13 cellular contexts compared by ENCODE assay signal in the genomic region with DNA sequence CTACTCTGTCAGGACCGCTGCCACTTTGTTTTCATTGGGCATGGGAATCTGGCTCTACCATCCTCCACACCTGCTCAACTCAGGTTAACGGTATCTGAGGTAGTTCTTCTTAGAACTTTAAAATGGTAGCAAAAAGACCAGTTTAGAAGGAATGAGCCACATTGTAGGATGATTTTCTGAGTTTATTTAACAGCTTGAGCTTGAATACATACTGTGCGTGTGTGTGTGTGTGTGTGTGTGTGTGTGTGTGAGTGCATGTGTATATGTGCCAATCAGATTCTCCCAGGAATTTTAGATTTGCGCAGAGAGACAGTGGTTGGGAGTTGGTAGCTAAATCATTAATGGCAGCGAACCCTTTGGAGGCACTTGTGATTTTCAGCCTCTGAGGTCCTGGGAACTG.
DNase-seq lines count a peak whose midpoint lies in the region; ATAC-seq and TF ChIP-seq lines count a peak whose summit lies in the region.
"Had no signal": no experiment of that assay in that cellular context is flagged by ENCODE, and none has a peak within 500 bp of the region (broad histone marks: within the 10 kb centered on the region; RNA-seq: fewer than 3 reads in every experiment).

No MANE protein-coding gene starts in this region.

- no peaks in the 10 kb centered on the region for H3K36me3 Mint-ChIP-seq in GM23338 (ENCODE audit: low read depth)
- no peaks in the 10 kb centered on the region for H3K36me3 Mint-ChIP-seq in type B pancreatic cell

- H3K4me3 Mint-ChIP-seq in GM23338 (no peak overlapping the region), type B pancreatic cell (peak overlapping the region; percentile 12)
- H3K4me3 Mint-ChIP-seq: B cell; CD4-positive, alpha-beta T cell had no signal

- 85% methylated on average over 5 of the region's 5 CpGs for WGBS in mesenchymal stem cell

- no peak overlapping the region for H4K8ac ChIP-seq in mesenchymal stem cell (ENCODE audit: low read length)

- DNase-seq in GM23338 (ENCODE audit: low spot score), result no peak
- no peak for DNase-seq in PC-9
- DNase-seq in mesenchymal stem cell, result peak; percentile 26
- DNase-seq in type B pancreatic cell (ENCODE audit: extremely low spot score, unreplicated experiment), result no peak
- no peak for DNase-seq in NK-92 treated with Interleukin-12 subunit alpha and Interleukin-12 subunit beta, amount 100 ng/mL, for 24 hours (lab: John Stamatoyannopoulos, UW)
- no peak for DNase-seq in NCI-H774 (lab: John Stamatoyannopoulos, UW)
- DNase-seq: C1 segment of cervical spinal cord; Calu3; CD4-positive, alpha-beta T cell; DMS 273 treated with DMSO at 0.1 percent for 48 hours had no signal

- H3K9me3 ChIP-seq in PC-9 (ENCODE audit: insufficient read depth, low read depth), result no peaks in the 10 kb centered on the region
- no peaks in the 10 kb centered on the region for H3K9me3 ChIP-seq in mesenchymal stem cell (ENCODE audit: control insufficient read depth, low read length)

- H4K91ac ChIP-seq in mesenchymal stem cell (ENCODE audit: low read length), result no peak overlapping the region

- CTCF ChIA-PET in PC-9 (lab: Charles Lee), result interaction anchor here (0.6 kb wide), 1 partner anchor 503 kb away, joined by 3 read pairs; no protein-coding TSS in a partner anchor

- H3K4ac ChIP-seq in mesenchymal stem cell (ENCODE audit: low read depth in 1 of 2, low read length in 2 of 2), result no peak overlapping the region

- H3K9me3 Mint-ChIP-seq in GM23338 (no peaks in the 10 kb centered on the region), type B pancreatic cell (no peaks in the 10 kb centered on the region)
- H3K9me3 Mint-ChIP-seq: CD4-positive, alpha-beta T cell had no signal

- H3K27ac ChIP-seq in GM23338 (ENCODE audit: low read depth) (no peak overlapping the region), PC-9 (peak overlapping the region; percentile 92), mesenchymal stem cell (ENCODE audit: low read length, poor library complexity, severe bottlenecking) (no peak overlapping the region)
- H3K27ac ChIP-seq: HL-60 had no signal

- no peak overlapping the region for H3K18ac ChIP-seq in mesenchymal stem cell (ENCODE audit: low read depth in 1 of 2, low read length in 2 of 2)

- peaks cover 16% of the 10 kb centered on the region for H3K4me1 ChIP-seq in GM23338 (ENCODE audit: insufficient read depth)
- peaks cover 55% of the 10 kb centered on the region for H3K4me1 ChIP-seq in PC-9 (replicated peaks; ENCODE audit: insufficient read depth)
- H3K4me1 ChIP-seq in mesenchymal stem cell (ENCODE audit: control insufficient read depth, insufficient read depth, low read depth, low read length), result peaks cover 2% of the 10 kb centered on the region

- H3K4me1 Mint-ChIP-seq in GM23338, result peaks cover 33% of the 10 kb centered on the region
- H3K4me1 Mint-ChIP-seq in type B pancreatic cell (ENCODE audit: unreplicated experiment), result peaks cover 37% of the 10 kb centered on the region

- H2BK12ac ChIP-seq in mesenchymal stem cell (ENCODE audit: low read length in 2 of 2), result no peak overlapping the region

- TF ChIP-seq CTCF in GM23338 (conservative IDR thresholded peaks at IDR 0.05; ENCODE audit: low read depth in 2 of 2) (no peak), PC-9 (conservative IDR thresholded peaks at IDR 0.05) (no peak), type B pancreatic cell (conservative IDR thresholded peaks at IDR 0.05) (no peak)

- ATAC-seq in GM23338 (no peak), HG03442 (IDR thresholded peaks at IDR 0.05; ENCODE audit: unreplicated experiment) (no peak)

- H3K27ac Mint-ChIP-seq in GM23338, result no peak overlapping the region
- peak overlapping the region; percentile 25 for H3K27ac Mint-ChIP-seq in type B pancreatic cell
- H3K27ac Mint-ChIP-seq: B cell; CD4-positive, alpha-beta T cell had no signal

- H3K23ac ChIP-seq in mesenchymal stem cell (ENCODE audit: low read length in 2 of 2), result no peak overlapping the region

- no peak overlapping the region for H2BK120ac ChIP-seq in mesenchymal stem cell (ENCODE audit: low read depth, low read length)

- H2BK5ac ChIP-seq in mesenchymal stem cell (ENCODE audit: low read depth, low read length, poor library complexity, severe bottlenecking), result no peak overlapping the region

- no peaks in the 10 kb centered on the region for H3F3A ChIP-seq in GM23338 (replicated peaks; ENCODE audit: low read depth)
- peaks cover 36% of the 10 kb centered on the region for H3F3A ChIP-seq in PC-9 (ENCODE audit: insufficient read depth, low read depth)

- H3K36me3 ChIP-seq in GM23338 (ENCODE audit: insufficient read depth) (no peaks in the 10 kb centered on the region), PC-9 (ENCODE audit: low read depth) (no peaks in the 10 kb centered on the region), mesenchymal stem cell (ENCODE audit: control insufficient read depth in 1 of 2, insufficient read depth in 2 of 2, low read depth in 1 of 2, low read length in 2 of 2) (no peaks in the 10 kb centered on the region)

- no peak overlapping the region for H3K14ac ChIP-seq in mesenchymal stem cell (ENCODE audit: low read length in 2 of 2)

- H3K9me2 ChIP-seq in GM23338 (ENCODE audit: insufficient read depth) (peaks cover 7% of the 10 kb centered on the region; the same call in 1 of the 2 replicates), PC-9 (ENCODE audit: insufficient read depth) (no peaks in the 10 kb centered on the region)

- H3K9ac ChIP-seq in mesenchymal stem cell (ENCODE audit: low read length), result no peak overlapping the region

- no TSS peak for BruUV-seq in PC-9 (replicated peaks; lab: Mats Ljungman, UMichigan)

- H3K79me2 ChIP-seq in GM23338 (replicated peaks; ENCODE audit: insufficient read depth), result no peaks in the 10 kb centered on the region
- H3K79me2 ChIP-seq in PC-9 (ENCODE audit: low read depth), result no peaks in the 10 kb centered on the region

- H3K4me2 ChIP-seq in GM23338 (0 out of 2 replicates have a peak overlapping the region, but pooled peaks have one; percentile 37), PC-9 (peak overlapping the region; percentile 91), mesenchymal stem cell (ENCODE audit: low read length, poor library complexity, severe bottlenecking) (no peak overlapping the region)

- intact Hi-C loops in PC-9 (cut with micrococcal nuclease; ENCODE audit: unreplicated experiment), result loop anchor here (1.0 to 10.0 kb wide), 7 partner anchors 11 to 1232 kb away; a partner anchor contains a TSS

- H3K27me3 Mint-ChIP-seq in GM23338 (ENCODE audit: insufficient read depth, low read depth, poor library complexity) (peaks cover 2% of the 10 kb centered on the region), type B pancreatic cell (no peaks in the 10 kb centered on the region)

- no peaks in the 10 kb centered on the region for H3K27me3 ChIP-seq in GM23338 (ENCODE audit: insufficient read depth)
- no peaks in the 10 kb centered on the region for H3K27me3 ChIP-seq in PC-9 (ENCODE audit: insufficient read depth, low read depth)
- H3K27me3 ChIP-seq in mesenchymal stem cell (ENCODE audit: control insufficient read depth in 1 of 2, insufficient read depth in 1 of 2, low read length in 2 of 2), result no peaks in the 10 kb centered on the region

- POLR2A ChIA-PET in PC-9 (lab: Charles Lee; ENCODE audit: unreplicated experiment), result interaction anchor here (0.6 kb wide), 1 partner anchor 77 kb away, joined by 3 read pairs; no protein-coding TSS in a partner anchor

- H4K20me1 ChIP-seq in GM23338 (replicated peaks; ENCODE audit: insufficient read depth) (no peaks in the 10 kb centered on the region), PC-9 (ENCODE audit: insufficient read depth) (no peaks in the 10 kb centered on the region)

- H2AFZ ChIP-seq in GM23338 (0 out of 2 replicates have a peak overlapping the region, but pooled peaks have one; percentile 83), PC-9 (no peak overlapping the region), mesenchymal stem cell (ENCODE audit: low read depth, low read length) (no peak overlapping the region)

- H3K79me1 ChIP-seq in mesenchymal stem cell (replicated peaks; ENCODE audit: low read length, poor library complexity, severe bottlenecking), result no peaks in the 10 kb centered on the region

- no peak overlapping the region for H2BK15ac ChIP-seq in mesenchymal stem cell (ENCODE audit: low read depth, poor library complexity, severe bottlenecking)

- no peak overlapping the region for H2AK5ac ChIP-seq in mesenchymal stem cell (ENCODE audit: low read length, severe bottlenecking)

- H3K4me3 ChIP-seq in GM23338 (no peak overlapping the region), PC-9 (peak overlapping the region; percentile 48; the same call in 1 of the 2 replicates), mesenchymal stem cell (ENCODE audit: insufficient read depth in 1 of 2, low read depth in 1 of 2, low read length in 2 of 2) (peak overlapping the region in 1 of 2 experiments; percentile 66)

TF ChIP-seq in GM23338, 12 proteins besides CTCF, POLR2A, EP300 and RAD21 (continues in another document):
- no peak for TF ChIP-seq POLR2AphosphoS5 (IDR thresholded peaks at IDR 0.05; ENCODE audit: low read depth)
- TF ChIP-seq, protein P1, sequence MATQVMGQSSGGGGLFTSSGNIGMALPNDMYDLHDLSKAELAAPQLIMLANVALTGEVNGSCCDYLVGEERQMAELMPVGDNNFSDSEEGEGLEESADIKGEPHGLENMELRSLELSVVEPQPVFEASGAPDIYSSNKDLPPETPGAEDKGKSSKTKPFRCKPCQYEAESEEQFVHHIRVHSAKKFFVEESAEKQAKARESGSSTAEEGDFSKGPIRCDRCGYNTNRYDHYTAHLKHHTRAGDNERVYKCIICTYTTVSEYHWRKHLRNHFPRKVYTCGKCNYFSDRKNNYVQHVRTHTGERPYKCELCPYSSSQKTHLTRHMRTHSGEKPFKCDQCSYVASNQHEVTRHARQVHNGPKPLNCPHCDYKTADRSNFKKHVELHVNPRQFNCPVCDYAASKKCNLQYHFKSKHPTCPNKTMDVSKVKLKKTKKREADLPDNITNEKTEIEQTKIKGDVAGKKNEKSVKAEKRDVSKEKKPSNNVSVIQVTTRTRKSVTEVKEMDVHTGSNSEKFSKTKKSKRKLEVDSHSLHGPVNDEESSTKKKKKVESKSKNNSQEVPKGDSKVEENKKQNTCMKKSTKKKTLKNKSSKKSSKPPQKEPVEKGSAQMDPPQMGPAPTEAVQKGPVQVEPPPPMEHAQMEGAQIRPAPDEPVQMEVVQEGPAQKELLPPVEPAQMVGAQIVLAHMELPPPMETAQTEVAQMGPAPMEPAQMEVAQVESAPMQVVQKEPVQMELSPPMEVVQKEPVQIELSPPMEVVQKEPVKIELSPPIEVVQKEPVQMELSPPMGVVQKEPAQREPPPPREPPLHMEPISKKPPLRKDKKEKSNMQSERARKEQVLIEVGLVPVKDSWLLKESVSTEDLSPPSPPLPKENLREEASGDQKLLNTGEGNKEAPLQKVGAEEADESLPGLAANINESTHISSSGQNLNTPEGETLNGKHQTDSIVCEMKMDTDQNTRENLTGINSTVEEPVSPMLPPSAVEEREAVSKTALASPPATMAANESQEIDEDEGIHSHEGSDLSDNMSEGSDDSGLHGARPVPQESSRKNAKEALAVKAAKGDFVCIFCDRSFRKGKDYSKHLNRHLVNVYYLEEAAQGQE (IDR thresholded peaks at IDR 0.05; ENCODE audit: unreplicated experiment), result no peak
- TF ChIP-seq JUNB (IDR thresholded peaks at IDR 0.05; ENCODE audit: unreplicated experiment), result no peak
- no peak for TF ChIP-seq ZNF114 (CRISPR knock-in tag; IDR thresholded peaks at IDR 0.05)
